1 cellular context compared by ENCODE assay signal in the genomic region with DNA sequence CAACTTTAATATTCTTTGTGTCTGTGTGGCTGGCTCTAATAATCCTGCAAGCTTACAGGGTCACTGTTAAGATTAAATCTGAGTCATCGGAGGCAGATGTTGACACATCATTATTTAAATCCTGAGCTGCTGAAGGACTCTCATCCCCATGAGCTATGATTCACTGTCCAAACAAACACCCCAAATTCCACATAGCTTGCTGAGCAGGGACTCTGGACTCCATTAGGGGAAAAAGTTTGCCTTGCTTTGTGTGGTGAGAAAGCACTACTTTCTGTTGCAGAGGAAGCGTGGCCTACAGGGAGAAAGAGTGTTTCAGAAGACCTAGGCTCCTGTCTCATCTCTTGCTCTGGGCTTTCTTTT.
TF ChIP-seq lines count a peak whose summit lies in the region.

No MANE protein-coding gene starts in this region.

TF ChIP-seq in HepG2, 621 proteins besides CTCF, POLR2A, EP300 and RAD21 (continued from another document and continues in another):
- no peak for TF ChIP-seq KDM3A (CRISPR knock-in tag; IDR thresholded peaks at IDR 0.05; ENCODE audit: low read depth)
- peak; percentile 98 for TF ChIP-seq MIXL1 (CRISPR knock-in tag; IDR thresholded peaks at IDR 0.05)
- TF ChIP-seq, protein P1, sequence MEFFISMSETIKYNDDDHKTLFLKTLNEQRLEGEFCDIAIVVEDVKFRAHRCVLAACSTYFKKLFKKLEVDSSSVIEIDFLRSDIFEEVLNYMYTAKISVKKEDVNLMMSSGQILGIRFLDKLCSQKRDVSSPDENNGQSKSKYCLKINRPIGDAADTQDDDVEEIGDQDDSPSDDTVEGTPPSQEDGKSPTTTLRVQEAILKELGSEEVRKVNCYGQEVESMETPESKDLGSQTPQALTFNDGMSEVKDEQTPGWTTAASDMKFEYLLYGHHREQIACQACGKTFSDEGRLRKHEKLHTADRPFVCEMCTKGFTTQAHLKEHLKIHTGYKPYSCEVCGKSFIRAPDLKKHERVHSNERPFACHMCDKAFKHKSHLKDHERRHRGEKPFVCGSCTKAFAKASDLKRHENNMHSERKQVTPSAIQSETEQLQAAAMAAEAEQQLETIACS (CRISPR knock-in tag; IDR thresholded peaks at IDR 0.05), result no peak
- TF ChIP-seq HMGA1 (CRISPR knock-in tag; conservative IDR thresholded peaks at IDR 0.05), result no peak
- TF ChIP-seq ZNF788 (CRISPR knock-in tag; IDR thresholded peaks at IDR 0.05; ENCODE audit: borderline replicate concordance), result peak; percentile 34; the same call in 1 of the 2 replicates
- TF ChIP-seq, protein P2, sequence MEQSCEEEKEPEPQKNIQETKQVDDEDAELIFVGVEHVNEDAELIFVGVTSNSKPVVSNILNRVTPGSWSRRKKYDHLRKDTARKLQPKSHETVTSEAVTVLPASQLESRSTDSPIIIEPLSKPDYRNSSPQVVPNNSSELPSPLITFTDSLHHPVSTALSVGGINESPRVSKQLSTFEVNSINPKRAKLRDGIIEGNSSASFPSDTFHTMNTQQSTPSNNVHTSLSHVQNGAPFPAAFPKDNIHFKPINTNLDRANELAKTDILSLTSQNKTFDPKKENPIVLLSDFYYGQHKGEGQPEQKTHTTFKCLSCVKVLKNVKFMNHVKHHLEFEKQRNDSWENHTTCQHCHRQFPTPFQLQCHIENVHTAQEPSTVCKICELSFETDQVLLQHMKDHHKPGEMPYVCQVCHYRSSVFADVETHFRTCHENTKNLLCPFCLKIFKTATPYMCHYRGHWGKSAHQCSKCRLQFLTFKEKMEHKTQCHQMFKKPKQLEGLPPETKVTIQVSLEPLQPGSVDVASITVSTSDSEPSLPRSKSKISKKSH (CRISPR knock-in tag; IDR thresholded peaks at IDR 0.05; ENCODE audit: borderline replicate concordance), result no peak
- no peak for TF ChIP-seq SATB2 (CRISPR knock-in tag; IDR thresholded peaks at IDR 0.05)
- TF ChIP-seq, protein P3, sequence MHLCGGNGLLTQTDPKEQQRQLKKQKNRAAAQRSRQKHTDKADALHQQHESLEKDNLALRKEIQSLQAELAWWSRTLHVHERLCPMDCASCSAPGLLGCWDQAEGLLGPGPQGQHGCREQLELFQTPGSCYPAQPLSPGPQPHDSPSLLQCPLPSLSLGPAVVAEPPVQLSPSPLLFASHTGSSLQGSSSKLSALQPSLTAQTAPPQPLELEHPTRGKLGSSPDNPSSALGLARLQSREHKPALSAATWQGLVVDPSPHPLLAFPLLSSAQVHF (CRISPR knock-in tag; IDR thresholded peaks at IDR 0.05), result no peak
- TF ChIP-seq, protein P4, sequence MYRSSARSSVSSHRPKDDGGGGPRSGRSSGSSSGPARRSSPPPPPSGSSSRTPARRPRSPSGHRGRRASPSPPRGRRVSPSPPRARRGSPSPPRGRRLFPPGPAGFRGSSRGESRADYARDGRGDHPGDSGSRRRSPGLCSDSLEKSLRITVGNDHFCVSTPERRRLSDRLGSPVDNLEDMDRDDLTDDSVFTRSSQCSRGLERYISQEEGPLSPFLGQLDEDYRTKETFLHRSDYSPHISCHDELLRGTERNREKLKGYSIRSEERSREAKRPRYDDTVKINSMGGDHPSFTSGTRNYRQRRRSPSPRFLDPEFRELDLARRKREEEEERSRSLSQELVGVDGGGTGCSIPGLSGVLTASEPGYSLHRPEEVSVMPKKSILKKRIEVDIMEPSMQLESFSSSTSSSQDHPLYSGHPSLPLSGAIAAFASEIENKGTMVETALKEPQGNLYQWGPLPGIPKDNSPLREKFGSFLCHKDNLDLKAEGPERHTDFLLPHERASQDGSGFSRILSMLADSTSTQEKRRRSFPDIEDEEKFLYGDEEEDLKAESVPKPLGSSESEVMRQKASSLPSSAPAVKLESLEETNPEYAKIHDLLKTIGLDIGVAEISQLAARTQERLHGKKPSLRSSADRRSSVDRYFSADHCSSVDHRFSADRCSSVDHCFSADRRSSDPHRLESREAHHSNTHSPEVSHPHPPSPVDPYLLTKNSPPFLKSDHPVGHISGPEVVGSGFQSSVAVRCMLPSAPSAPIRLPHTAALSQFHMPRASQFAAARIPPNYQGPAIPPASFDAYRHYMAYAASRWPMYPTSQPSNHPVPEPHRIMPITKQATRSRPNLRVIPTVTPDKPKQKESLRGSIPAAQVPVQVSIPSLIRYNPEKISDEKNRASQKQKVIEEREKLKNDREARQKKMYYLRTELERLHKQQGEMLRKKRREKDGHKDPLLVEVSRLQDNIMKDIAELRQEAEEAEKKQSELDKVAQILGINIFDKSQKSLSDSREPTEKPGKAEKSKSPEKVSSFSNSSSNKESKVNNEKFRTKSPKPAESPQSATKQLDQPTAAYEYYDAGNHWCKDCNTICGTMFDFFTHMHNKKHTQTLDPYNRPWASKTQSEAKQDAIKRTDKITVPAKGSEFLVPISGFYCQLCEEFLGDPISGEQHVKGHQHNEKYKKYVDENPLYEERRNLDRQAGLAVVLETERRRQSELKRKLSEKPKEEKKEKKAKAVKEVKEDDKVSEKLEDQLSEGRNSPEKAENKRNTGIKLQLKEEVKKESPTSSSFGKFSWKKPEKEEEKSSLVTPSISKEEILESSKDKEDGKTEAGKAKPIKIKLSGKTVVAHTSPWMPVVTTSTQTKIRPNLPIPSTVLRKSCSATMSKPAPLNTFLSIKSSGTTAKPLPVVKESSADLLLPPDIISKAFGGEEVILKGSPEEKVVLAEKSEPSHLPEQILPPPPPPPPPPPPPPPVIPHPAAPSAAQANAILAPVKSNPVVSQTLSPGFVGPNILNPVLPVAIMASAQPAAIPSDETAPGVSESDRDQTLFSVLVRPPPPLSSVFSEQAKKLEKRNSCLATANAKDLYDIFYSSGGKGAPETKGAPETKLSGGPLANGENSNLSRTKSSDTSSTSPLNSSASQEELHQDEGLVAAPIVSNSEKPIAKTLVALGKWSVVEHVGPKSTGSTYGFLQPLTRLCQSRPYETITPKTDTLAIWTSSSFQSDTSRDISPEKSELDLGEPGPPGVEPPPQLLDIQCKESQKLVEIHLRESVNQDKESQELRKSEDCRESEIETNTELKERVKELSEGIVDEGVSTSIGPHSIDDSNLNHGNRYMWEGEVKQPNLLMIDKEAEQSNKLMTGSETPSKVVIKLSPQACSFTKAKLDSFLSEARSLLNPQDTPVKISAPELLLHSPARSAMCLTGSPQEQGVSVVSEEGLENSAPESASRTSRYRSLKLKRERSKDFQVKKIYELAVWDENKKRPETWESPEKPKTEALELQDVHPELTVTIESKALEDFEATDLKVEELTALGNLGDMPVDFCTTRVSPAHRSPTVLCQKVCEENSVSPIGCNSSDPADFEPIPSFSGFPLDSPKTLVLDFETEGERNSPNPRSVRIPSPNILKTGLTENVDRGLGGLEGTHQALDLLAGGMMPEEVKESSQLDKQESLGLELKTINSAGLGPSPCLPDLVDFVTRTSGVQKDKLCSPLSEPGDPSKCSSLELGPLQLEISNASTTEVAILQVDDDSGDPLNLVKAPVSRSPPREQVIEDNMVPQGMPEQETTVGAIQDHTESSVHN (CRISPR knock-in tag; IDR thresholded peaks at IDR 0.05), result no peak
- no peak for TF ChIP-seq TP53 (CRISPR knock-in tag; conservative IDR thresholded peaks at IDR 0.05)
- TF ChIP-seq TBX3 (IDR thresholded peaks at IDR 0.05; ENCODE audit: borderline replicate concordance), result peak; percentile 52; the same call in 1 of the 2 replicates
- TF ChIP-seq FOXJ3 (CRISPR knock-in tag; IDR thresholded peaks at IDR 0.05; ENCODE audit: borderline replicate concordance), result peak; percentile 70; the same call in 1 of the 2 replicates
- TF ChIP-seq, protein P5, sequence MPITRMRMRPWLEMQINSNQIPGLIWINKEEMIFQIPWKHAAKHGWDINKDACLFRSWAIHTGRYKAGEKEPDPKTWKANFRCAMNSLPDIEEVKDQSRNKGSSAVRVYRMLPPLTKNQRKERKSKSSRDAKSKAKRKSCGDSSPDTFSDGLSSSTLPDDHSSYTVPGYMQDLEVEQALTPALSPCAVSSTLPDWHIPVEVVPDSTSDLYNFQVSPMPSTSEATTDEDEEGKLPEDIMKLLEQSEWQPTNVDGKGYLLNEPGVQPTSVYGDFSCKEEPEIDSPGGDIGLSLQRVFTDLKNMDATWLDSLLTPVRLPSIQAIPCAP (CRISPR knock-in tag; IDR thresholded peaks at IDR 0.05; ENCODE audit: low read depth), result no peak
- TF ChIP-seq, protein P6, sequence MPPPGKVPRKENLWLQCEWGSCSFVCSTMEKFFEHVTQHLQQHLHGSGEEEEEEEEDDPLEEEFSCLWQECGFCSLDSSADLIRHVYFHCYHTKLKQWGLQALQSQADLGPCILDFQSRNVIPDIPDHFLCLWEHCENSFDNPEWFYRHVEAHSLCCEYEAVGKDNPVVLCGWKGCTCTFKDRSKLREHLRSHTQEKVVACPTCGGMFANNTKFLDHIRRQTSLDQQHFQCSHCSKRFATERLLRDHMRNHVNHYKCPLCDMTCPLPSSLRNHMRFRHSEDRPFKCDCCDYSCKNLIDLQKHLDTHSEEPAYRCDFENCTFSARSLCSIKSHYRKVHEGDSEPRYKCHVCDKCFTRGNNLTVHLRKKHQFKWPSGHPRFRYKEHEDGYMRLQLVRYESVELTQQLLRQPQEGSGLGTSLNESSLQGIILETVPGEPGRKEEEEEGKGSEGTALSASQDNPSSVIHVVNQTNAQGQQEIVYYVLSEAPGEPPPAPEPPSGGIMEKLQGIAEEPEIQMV (CRISPR knock-in tag; IDR thresholded peaks at IDR 0.05; ENCODE audit: low read depth), result peak; percentile 69; the same call in 1 of the 2 replicates
- TF ChIP-seq, protein P7, sequence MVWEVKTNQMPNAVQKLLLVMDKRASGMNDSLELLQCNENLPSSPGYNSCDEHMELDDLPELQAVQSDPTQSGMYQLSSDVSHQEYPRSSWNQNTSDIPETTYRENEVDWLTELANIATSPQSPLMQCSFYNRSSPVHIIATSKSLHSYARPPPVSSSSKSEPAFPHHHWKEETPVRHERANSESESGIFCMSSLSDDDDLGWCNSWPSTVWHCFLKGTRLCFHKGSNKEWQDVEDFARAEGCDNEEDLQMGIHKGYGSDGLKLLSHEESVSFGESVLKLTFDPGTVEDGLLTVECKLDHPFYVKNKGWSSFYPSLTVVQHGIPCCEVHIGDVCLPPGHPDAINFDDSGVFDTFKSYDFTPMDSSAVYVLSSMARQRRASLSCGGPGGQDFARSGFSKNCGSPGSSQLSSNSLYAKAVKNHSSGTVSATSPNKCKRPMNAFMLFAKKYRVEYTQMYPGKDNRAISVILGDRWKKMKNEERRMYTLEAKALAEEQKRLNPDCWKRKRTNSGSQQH (CRISPR knock-in tag; IDR thresholded peaks at IDR 0.05; ENCODE audit: low read depth), result no peak
- TF ChIP-seq YY1 (IDR thresholded peaks at IDR 0.05; ENCODE audit: insufficient read depth, insufficient replicate concordance, low read depth, low read length), result no peak
- TF ChIP-seq CC2D1A (CRISPR knock-in tag; IDR thresholded peaks at IDR 0.05), result no peak
- peak; percentile 76 for TF ChIP-seq ZFX (CRISPR knock-in tag; IDR thresholded peaks at IDR 0.05; ENCODE audit: low read depth)
- peak; percentile 64; the same call in 1 of the 2 replicates for TF ChIP-seq SMAD3 (CRISPR knock-in tag; IDR thresholded peaks at IDR 0.05)
- TF ChIP-seq MYC (CRISPR knock-in tag; IDR thresholded peaks at IDR 0.05; ENCODE audit: borderline replicate concordance), result no peak
- peak; percentile 91 for TF ChIP-seq NCOA2 (CRISPR knock-in tag; IDR thresholded peaks at IDR 0.05)
- TF ChIP-seq ZNF292 (CRISPR knock-in tag; IDR thresholded peaks at IDR 0.05; ENCODE audit: borderline replicate concordance, low read depth), result peak; percentile 76; the same call in 1 of the 2 replicates
- TF ChIP-seq ZNF274 (CRISPR knock-in tag; IDR thresholded peaks at IDR 0.05), result no peak
- peak; percentile 51 for TF ChIP-seq XRCC5 (optimal IDR thresholded peaks at IDR 0.05; ENCODE audit: low read length)
- no peak for TF ChIP-seq ZNF383 (CRISPR knock-in tag; IDR thresholded peaks at IDR 0.05; ENCODE audit: borderline replicate concordance)
- peak; percentile 40; the same call in 1 of the 2 replicates for TF ChIP-seq ZNF607 (CRISPR knock-in tag; IDR thresholded peaks at IDR 0.05; ENCODE audit: borderline replicate concordance)
- peak; percentile 33; the same call in 1 of the 2 replicates for TF ChIP-seq ZNF24 (IDR thresholded peaks at IDR 0.05)
- TF ChIP-seq, protein P8, sequence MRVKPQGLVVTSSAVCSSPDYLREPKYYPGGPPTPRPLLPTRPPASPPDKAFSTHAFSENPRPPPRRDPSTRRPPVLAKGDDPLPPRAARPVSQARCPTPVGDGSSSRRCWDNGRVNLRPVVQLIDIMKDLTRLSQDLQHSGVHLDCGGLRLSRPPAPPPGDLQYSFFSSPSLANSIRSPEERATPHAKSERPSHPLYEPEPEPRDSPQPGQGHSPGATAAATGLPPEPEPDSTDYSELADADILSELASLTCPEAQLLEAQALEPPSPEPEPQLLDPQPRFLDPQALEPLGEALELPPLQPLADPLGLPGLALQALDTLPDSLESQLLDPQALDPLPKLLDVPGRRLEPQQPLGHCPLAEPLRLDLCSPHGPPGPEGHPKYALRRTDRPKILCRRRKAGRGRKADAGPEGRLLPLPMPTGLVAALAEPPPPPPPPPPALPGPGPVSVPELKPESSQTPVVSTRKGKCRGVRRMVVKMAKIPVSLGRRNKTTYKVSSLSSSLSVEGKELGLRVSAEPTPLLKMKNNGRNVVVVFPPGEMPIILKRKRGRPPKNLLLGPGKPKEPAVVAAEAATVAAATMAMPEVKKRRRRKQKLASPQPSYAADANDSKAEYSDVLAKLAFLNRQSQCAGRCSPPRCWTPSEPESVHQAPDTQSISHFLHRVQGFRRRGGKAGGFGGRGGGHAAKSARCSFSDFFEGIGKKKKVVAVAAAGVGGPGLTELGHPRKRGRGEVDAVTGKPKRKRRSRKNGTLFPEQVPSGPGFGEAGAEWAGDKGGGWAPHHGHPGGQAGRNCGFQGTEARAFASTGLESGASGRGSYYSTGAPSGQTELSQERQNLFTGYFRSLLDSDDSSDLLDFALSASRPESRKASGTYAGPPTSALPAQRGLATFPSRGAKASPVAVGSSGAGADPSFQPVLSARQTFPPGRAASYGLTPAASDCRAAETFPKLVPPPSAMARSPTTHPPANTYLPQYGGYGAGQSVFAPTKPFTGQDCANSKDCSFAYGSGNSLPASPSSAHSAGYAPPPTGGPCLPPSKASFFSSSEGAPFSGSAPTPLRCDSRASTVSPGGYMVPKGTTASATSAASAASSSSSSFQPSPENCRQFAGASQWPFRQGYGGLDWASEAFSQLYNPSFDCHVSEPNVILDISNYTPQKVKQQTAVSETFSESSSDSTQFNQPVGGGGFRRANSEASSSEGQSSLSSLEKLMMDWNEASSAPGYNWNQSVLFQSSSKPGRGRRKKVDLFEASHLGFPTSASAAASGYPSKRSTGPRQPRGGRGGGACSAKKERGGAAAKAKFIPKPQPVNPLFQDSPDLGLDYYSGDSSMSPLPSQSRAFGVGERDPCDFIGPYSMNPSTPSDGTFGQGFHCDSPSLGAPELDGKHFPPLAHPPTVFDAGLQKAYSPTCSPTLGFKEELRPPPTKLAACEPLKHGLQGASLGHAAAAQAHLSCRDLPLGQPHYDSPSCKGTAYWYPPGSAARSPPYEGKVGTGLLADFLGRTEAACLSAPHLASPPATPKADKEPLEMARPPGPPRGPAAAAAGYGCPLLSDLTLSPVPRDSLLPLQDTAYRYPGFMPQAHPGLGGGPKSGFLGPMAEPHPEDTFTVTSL (CRISPR knock-in tag; IDR thresholded peaks at IDR 0.05; ENCODE audit: borderline replicate concordance), result peak; percentile 99
- TF ChIP-seq KLF13 (CRISPR knock-in tag; IDR thresholded peaks at IDR 0.05), result no peak
- TF ChIP-seq MIER2 (CRISPR knock-in tag; IDR thresholded peaks at IDR 0.05), result peak; percentile 53; the same call in 1 of the 2 replicates
- TF ChIP-seq, protein P9, sequence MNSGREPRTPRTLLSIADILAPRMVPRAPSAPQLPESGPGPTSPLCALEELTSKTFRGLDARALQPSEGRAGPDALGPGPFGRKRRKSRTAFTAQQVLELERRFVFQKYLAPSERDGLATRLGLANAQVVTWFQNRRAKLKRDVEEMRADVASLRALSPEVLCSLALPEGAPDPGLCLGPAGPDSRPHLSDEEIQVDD (CRISPR knock-in tag; IDR thresholded peaks at IDR 0.05; ENCODE audit: borderline replicate concordance), result no peak
